18 cellular contexts compared by ENCODE assay signal in genomic region chr1:87154351-87154750, GRCh38.
A peak's percentile ranks its signal among the peaks of the same experiment; 100 is the strongest.
DNase-seq lines count a peak whose midpoint lies in the region; ATAC-seq lines count a peak whose summit lies in the region.
"Had no signal": no experiment of that assay in that cellular context is flagged by ENCODE, and none has a peak within 500 bp of the region (broad histone marks: within the 10 kb centered on the region; RNA-seq: fewer than 3 reads in every experiment).

No MANE protein-coding gene starts in this region.

- POLR2A ChIA-PET in naive thymus-derived CD4-positive, alpha-beta T cell (lab: Charles Lee) = no interaction called here

- H3K4me1 Mint-ChIP-seq in naive thymus-derived CD4-positive, alpha-beta T cell = peaks cover 8 to 13% (median 11%) of the 10 kb centered on the region in 7 donors

- H3K36me3 Mint-ChIP-seq in naive thymus-derived CD4-positive, alpha-beta T cell = no peaks in the 10 kb centered on the region
- H3K36me3 Mint-ChIP-seq: T-cell had no signal

- intact Hi-C loops in naive thymus-derived CD4-positive, alpha-beta T cell (cut with micrococcal nuclease) = loop anchor here in 1 of 2 donors (5.0 kb wide), 1 partner anchor 798 kb away; no protein-coding TSS in a partner anchor

- H3K4me3 ChIP-seq in naive thymus-derived CD4-positive, alpha-beta T cell (ENCODE audit: low read length) = no peak overlapping the region
- H3K4me3 ChIP-seq: A549, left lung, MG63, psoas muscle, spleen had no signal

- H3K27ac Mint-ChIP-seq in naive thymus-derived CD4-positive, alpha-beta T cell = no peak overlapping the region
- H3K27ac Mint-ChIP-seq: CD4-positive, CD25-positive, alpha-beta regulatory T cell; T-cell had no signal

- ATAC-seq in naive thymus-derived CD4-positive, alpha-beta T cell = peak; percentile 13
- no peak for ATAC-seq in GM19397 (IDR thresholded peaks at IDR 0.05; ENCODE audit: unreplicated experiment)
- ATAC-seq: A549, left lung, T-cell had no signal

- no peaks in the 10 kb centered on the region for H3K4me1 ChIP-seq in naive thymus-derived CD4-positive, alpha-beta T cell (ENCODE audit: control insufficient read depth in 2 of 2, insufficient read depth in 2 of 2, low read length in 2 of 2)
- H3K4me1 ChIP-seq: A549, psoas muscle had no signal

- no peaks in the 10 kb centered on the region for H3K36me3 ChIP-seq in naive thymus-derived CD4-positive, alpha-beta T cell (ENCODE audit: control insufficient read depth in 2 of 3, insufficient read depth in 3 of 3, low read length in 3 of 3)
- H3K36me3 ChIP-seq: left lung, MG63, spleen had no signal

- DNase-seq in NCI-H1417 (lab: John Stamatoyannopoulos, UW) = peak in 2 of 3 experiments; percentile 21 to 49
- DNase-seq in NCI-H1417 treated with DMSO at 0.1 percent for 48 hours (lab: John Stamatoyannopoulos, UW) = no peak
- DNase-seq in NCI-H510A (lab: John Stamatoyannopoulos, UW) = peak; percentile 32
- DNase-seq in astrocyte of the hippocampus (ENCODE audit: low read depth, low spot score) = peak; percentile 63
- DNase-seq in naive thymus-derived CD4-positive, alpha-beta T cell = no peak
- DNase-seq in HuH-7 (ENCODE audit: low spot score) = no peak
- DNase-seq in HPDE6-E6E7 (ENCODE audit: extremely low spot score) = no peak
- DNase-seq: CD4-positive, CD25-positive, alpha-beta regulatory T cell; DMS79; IMR-90; MG63; psoas muscle; spleen; T-cell had no signal

- H3K9me3 ChIP-seq in naive thymus-derived CD4-positive, alpha-beta T cell (ENCODE audit: control insufficient read depth in 2 of 3, low read length in 3 of 3) = no peaks in the 10 kb centered on the region
- H3K9me3 ChIP-seq: A549, left lung, MG63, psoas muscle, spleen had no signal

- peaks cover 0 to 7% of the 10 kb centered on the region in 2 donors for H3K27me3 ChIP-seq in naive thymus-derived CD4-positive, alpha-beta T cell (ENCODE audit: control insufficient read depth in 2 of 2, insufficient read depth in 2 of 2, low read length in 2 of 2)
- H3K27me3 ChIP-seq: MG63 had no signal

- H3K27me3 Mint-ChIP-seq in naive thymus-derived CD4-positive, alpha-beta T cell = peaks cover 27 to 49% (median 32%) of the 10 kb centered on the region in 5 donors

- CTCF ChIA-PET in naive thymus-derived CD4-positive, alpha-beta T cell (lab: Charles Lee) = no interaction called here

- H3K9me3 Mint-ChIP-seq in naive thymus-derived CD4-positive, alpha-beta T cell = no peaks in the 10 kb centered on the region
- H3K9me3 Mint-ChIP-seq: T-cell had no signal

- H3K27ac ChIP-seq in naive thymus-derived CD4-positive, alpha-beta T cell (ENCODE audit: low read depth, low read length) = no peak overlapping the region
- H3K27ac ChIP-seq: A549, left lung, psoas muscle, spleen, VCaP had no signal

- H3K4me3 Mint-ChIP-seq in naive thymus-derived CD4-positive, alpha-beta T cell = no peak overlapping the region
- H3K4me3 Mint-ChIP-seq: CD4-positive, CD25-positive, alpha-beta regulatory T cell; T-cell had no signal

Comparison
In these comparisons a context has a peak if more than half of its experiments do, and no peak if none do; other contexts are left out.
1. DNase-seq: peak in NCI-H1417 (2 of 3), NCI-H510A (single experiment) and astrocyte of the hippocampus (single experiment); none in NCI-H1417 treated with DMSO at 0.1 percent for 48 hours (single experiment), naive thymus-derived CD4-positive, alpha-beta T cell (0 of 9), HuH-7 (single experiment) and HPDE6-E6E7 (single experiment).